8 cellular contexts compared by ENCODE assay signal in the genomic region with DNA sequence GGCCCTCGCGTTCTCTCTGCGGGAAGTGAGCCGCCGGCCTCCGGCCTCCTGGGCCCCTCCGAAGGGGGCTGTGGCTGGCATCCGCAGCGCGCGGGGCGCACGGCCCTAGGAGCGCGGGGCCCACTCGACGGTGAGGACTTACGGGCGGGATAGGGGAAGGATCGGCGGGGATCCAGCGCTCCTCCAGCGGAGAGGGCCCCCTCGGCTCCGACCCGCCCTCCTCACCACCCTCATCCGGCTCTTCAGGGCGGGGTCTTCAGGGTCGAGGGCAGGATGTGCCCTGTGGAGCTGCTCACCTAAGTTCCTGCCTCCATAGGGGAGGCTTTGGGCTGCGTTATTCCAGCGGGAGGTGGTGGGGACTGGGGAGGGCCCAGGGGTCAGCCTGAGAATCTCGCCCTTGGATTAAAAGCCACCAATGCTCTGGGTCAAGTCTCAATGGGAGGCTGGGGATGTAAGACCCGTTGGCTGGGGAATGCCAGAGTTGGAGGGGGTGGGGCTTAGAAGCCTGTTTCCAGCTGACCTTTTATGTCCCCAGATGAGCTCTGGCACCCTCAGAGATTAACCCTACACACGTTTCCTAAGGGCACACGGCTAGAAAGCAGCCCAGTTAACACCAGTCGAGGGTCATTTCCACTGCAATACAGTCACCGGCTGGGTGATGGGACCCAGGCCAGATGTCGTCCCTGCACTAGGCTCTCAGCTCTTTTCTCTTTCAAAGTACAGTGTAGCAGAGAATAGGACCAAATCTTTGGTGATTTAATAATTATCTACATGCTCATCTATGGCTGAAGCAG. TPM values are rescaled to one million over a fixed set of nuclear protein-coding genes. Genes with fewer than 3 reads are reported as not detected.
A peak's percentile ranks its signal among the peaks of the same experiment; 100 is the strongest.
DNase-seq lines count a peak whose midpoint lies in the region; ATAC-seq and TF ChIP-seq lines count a peak whose summit lies in the region.

No MANE protein-coding gene starts in this region.

- no peaks in the 10 kb centered on the region for H3K36me3 ChIP-seq in CD4-positive, alpha-beta memory T cell (ENCODE audit: insufficient read depth, low read length)

- intact Hi-C loops in CD4-positive, alpha-beta memory T cell (cut with micrococcal nuclease) = loop anchor here (1.0 to 5.0 kb wide), 5 partner anchors 138 to 691 kb away; partner anchors contain the start of gene BRIP1
- intact Hi-C loops in dorsolateral prefrontal cortex (cut with DNase I) = loop anchor here (2.0 to 10.0 kb wide), 5 partner anchors 138 to 691 kb away; partner anchors contain the start of gene MED13 (in 1 of the 2)

- H3K4me3 ChIP-seq in CD4-positive, alpha-beta memory T cell (ENCODE audit: low read length in 2 of 2) = peak overlapping the region in 1 of 2 donors; percentile 80
- H3K4me3 ChIP-seq in Jurkat, Clone E6-1 (ENCODE audit: low read length) = peak overlapping the region; percentile 42; the same call in 1 of the 2 replicates
- H3K4me3 ChIP-seq in dorsolateral prefrontal cortex = peak overlapping the region; percentile 32 to 78 (median 63)

- POLR2A ChIA-PET in CD4-positive, alpha-beta memory T cell (lab: Charles Lee; ENCODE audit: partially characterized antibody) = interaction anchor here (0.5 to 1.7 kb wide), 3 partner anchors 11 to 776 kb away, joined by 3 to 4 read pairs (median 4); no protein-coding TSS in a partner anchor
- POLR2A ChIA-PET in naive thymus-derived CD8-positive, alpha-beta T cell (lab: Charles Lee) = interaction anchor here (0.8 kb wide), 1 partner anchor 51 kb away, joined by 4 read pairs; no protein-coding TSS in a partner anchor

- no peaks in the 10 kb centered on the region for H3K9me3 ChIP-seq in CD4-positive, alpha-beta memory T cell (ENCODE audit: control insufficient read depth in 1 of 2, low read length in 2 of 2)

- no peaks in the 10 kb centered on the region for H3K36me3 Mint-ChIP-seq in CD4-positive, alpha-beta memory T cell
- no peaks in the 10 kb centered on the region for H3K36me3 Mint-ChIP-seq in naive thymus-derived CD8-positive, alpha-beta T cell

- no peak for TF ChIP-seq CTCF in dorsolateral prefrontal cortex (IDR thresholded peaks at IDR 0.05 in 54 of 56, conservative IDR thresholded peaks at IDR 0.05 in 2 of 56; ENCODE audit: low read depth in 1 of 56, partially characterized antibody in 56 of 56)

- H3K4me3 Mint-ChIP-seq in CD4-positive, alpha-beta memory T cell = peak overlapping the region; percentile 57 to 79 (median 74)
- peak overlapping the region; percentile 43 to 85 (median 74) for H3K4me3 Mint-ChIP-seq in naive thymus-derived CD8-positive, alpha-beta T cell

- DNase-seq in CD4-positive, alpha-beta memory T cell = no peak
- DNase-seq in Jurkat, Clone E6-1 (ENCODE audit: low read depth, low spot score) = no peak
- DNase-seq in dorsolateral prefrontal cortex (peak in 4 of 10 donors; percentile 20 to 37 (median 28)), D341Med (ENCODE audit: low spot score) (no peak), globus pallidus (ENCODE audit: low spot score) (no peak), middle frontal gyrus (ENCODE audit: extremely low spot score, low spot score) (no peak)
- peak in 1 of 10 donors; percentile 52 for DNase-seq in naive thymus-derived CD8-positive, alpha-beta T cell

- ATAC-seq in naive thymus-derived CD8-positive, alpha-beta T cell = peak in 1 of 2 donors; percentile 9
- no peak for ATAC-seq in GM19395 (IDR thresholded peaks at IDR 0.05; ENCODE audit: unreplicated experiment)

- H3K4me1 Mint-ChIP-seq in CD4-positive, alpha-beta memory T cell = peaks cover 10 to 20% (median 17%) of the 10 kb centered on the region in 4 donors
- H3K4me1 Mint-ChIP-seq in naive thymus-derived CD8-positive, alpha-beta T cell = peaks cover 14 to 26% (median 19%) of the 10 kb centered on the region in 4 donors

- peaks cover 17 to 23% of the 10 kb centered on the region in 2 donors for H3K27me3 Mint-ChIP-seq in CD4-positive, alpha-beta memory T cell
- peaks cover 7 to 38% (median 24%) of the 10 kb centered on the region in 5 donors for H3K27me3 Mint-ChIP-seq in naive thymus-derived CD8-positive, alpha-beta T cell

- H3K4me1 ChIP-seq in CD4-positive, alpha-beta memory T cell (ENCODE audit: insufficient read depth, low read length) = peaks cover 23% of the 10 kb centered on the region

- H3K27ac Mint-ChIP-seq in CD4-positive, alpha-beta memory T cell = peak overlapping the region in 2 of 7 donors; percentile 24 to 30
- H3K27ac Mint-ChIP-seq in naive thymus-derived CD8-positive, alpha-beta T cell = peak overlapping the region in 1 of 10 donors; percentile 7

- CTCF ChIA-PET in CD4-positive, alpha-beta memory T cell (lab: Charles Lee; ENCODE audit: partially characterized antibody) = interaction anchor here (0.6 to 3.7 kb wide), 14 partner anchors 8 to 853 kb away, joined by 3 to 13 read pairs (median 4); no protein-coding TSS in a partner anchor

- peaks cover 19% of the 10 kb centered on the region for H3K27me3 ChIP-seq in CD4-positive, alpha-beta memory T cell (ENCODE audit: insufficient read depth, low read length)
- H3K27me3 ChIP-seq in dorsolateral prefrontal cortex = peaks cover 4 to 55% (median 34%) of the 10 kb centered on the region in 45 donors

- H3K27ac ChIP-seq in CD4-positive, alpha-beta memory T cell (ENCODE audit: low read depth, low read length) = peak overlapping the region; percentile 24
- peak overlapping the region in 27 of 59 donors; percentile 18 to 86 (median 63) for H3K27ac ChIP-seq in dorsolateral prefrontal cortex

- H3K9me3 Mint-ChIP-seq in CD4-positive, alpha-beta memory T cell = no peaks in the 10 kb centered on the region
- no peaks in the 10 kb centered on the region for H3K9me3 Mint-ChIP-seq in naive thymus-derived CD8-positive, alpha-beta T cell

RNA-seq across cellular contexts. Expression of gene TBX2, which starts 13.4 kb away (rescaled TPM):
- not detected for total RNA-seq in CD4-positive, alpha-beta memory T cell
- polyA plus RNA-seq in CD4-positive, alpha-beta memory T cell = not detected
- polyA plus RNA-seq in Jurkat, Clone E6-1 (2012; ENCODE audit: insufficient read depth, insufficient read length) = not detected
- 10 to 100 TPM in 12 of 120 experiments, 1 to 10 TPM in 108; 2.4 to 18.6 (median 6.0) TPM for total RNA-seq in dorsolateral prefrontal cortex
- under 1 TPM in 1 of 2 experiments, not detected in 1; 0.13 TPM for total RNA-seq in naive thymus-derived CD8-positive, alpha-beta T cell
- polyA plus RNA-seq in naive thymus-derived CD8-positive, alpha-beta T cell = not detected

RNA-seq across cellular contexts. Expression of gene TBX4, which starts 39.2 kb away (rescaled TPM):
- total RNA-seq in CD4-positive, alpha-beta memory T cell = not detected
- not detected for polyA plus RNA-seq in CD4-positive, alpha-beta memory T cell
- polyA plus RNA-seq in Jurkat, Clone E6-1 (2012; ENCODE audit: insufficient read depth, insufficient read length) = not detected
- under 1 TPM in 1 of 120 experiments, not detected in 119; 0.35 TPM for total RNA-seq in dorsolateral prefrontal cortex
- not detected for total RNA-seq in naive thymus-derived CD8-positive, alpha-beta T cell
- not detected for polyA plus RNA-seq in naive thymus-derived CD8-positive, alpha-beta T cell
